1 cellular context compared by ENCODE assay signal in the genomic region with DNA sequence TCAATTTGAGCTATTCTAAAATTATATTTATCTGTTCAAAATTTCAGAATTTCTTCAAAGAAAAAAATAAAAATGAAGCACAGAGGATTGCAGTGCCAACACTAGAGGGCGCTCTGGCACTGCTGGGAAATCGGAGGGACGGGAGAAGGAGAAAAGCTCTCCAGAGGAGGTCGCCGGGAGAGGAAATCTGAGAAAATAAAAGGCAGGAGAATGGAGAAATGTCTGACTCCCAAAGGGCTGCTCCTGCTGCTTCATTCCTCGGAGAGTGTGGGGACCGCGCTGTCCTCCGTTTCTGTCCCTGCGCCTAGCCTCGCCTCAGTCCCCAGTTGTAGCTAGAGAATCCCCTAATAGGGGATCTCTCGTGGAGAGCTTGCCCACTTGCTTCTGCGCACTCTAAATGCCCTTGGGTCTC.
TF ChIP-seq lines count a peak whose summit lies in the region.

No MANE protein-coding gene starts in this region.

TF ChIP-seq in HepG2, 621 proteins besides CTCF, POLR2A, EP300 and RAD21 (continued from another document):
- TF ChIP-seq GATAD2A (CRISPR knock-in tag; IDR thresholded peaks at IDR 0.05): peak; percentile 39; the same call in 1 of the 2 replicates
- peak; percentile 29 for TF ChIP-seq TEAD3 (CRISPR knock-in tag; optimal IDR thresholded peaks at IDR 0.05; ENCODE audit: borderline replicate concordance)
- TF ChIP-seq STAG1 (CRISPR knock-in tag; IDR thresholded peaks at IDR 0.05): peak; percentile 92
- no peak for TF ChIP-seq SOX6 (IDR thresholded peaks at IDR 0.05)
- TF ChIP-seq SOX6 (CRISPR knock-in tag; IDR thresholded peaks at IDR 0.05): 0 out of 2 replicates have a peak, but pooled peaks have one; percentile 17
- TF ChIP-seq, protein P1, sequence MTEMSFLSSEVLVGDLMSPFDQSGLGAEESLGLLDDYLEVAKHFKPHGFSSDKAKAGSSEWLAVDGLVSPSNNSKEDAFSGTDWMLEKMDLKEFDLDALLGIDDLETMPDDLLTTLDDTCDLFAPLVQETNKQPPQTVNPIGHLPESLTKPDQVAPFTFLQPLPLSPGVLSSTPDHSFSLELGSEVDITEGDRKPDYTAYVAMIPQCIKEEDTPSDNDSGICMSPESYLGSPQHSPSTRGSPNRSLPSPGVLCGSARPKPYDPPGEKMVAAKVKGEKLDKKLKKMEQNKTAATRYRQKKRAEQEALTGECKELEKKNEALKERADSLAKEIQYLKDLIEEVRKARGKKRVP (CRISPR knock-in tag; IDR thresholded peaks at IDR 0.05): no peak
- TF ChIP-seq ISL2 (CRISPR knock-in tag; IDR thresholded peaks at IDR 0.05): 0 out of 2 replicates have a peak, but pooled peaks have one; percentile 22
- no peak for TF ChIP-seq ZNF75D (CRISPR knock-in tag; IDR thresholded peaks at IDR 0.05; ENCODE audit: borderline replicate concordance)
- TF ChIP-seq MED1 (CRISPR knock-in tag; IDR thresholded peaks at IDR 0.05): 0 out of 2 replicates have a peak, but pooled peaks have one; percentile 20
- peak; percentile 97 for TF ChIP-seq SMC3 (IDR thresholded peaks at IDR 0.05; ENCODE audit: low read length)
- TF ChIP-seq ZNF598 (CRISPR knock-in tag; IDR thresholded peaks at IDR 0.05; ENCODE audit: borderline replicate concordance): 0 out of 2 replicates have a peak, but pooled peaks have one; percentile 42
- TF ChIP-seq, protein P2, sequence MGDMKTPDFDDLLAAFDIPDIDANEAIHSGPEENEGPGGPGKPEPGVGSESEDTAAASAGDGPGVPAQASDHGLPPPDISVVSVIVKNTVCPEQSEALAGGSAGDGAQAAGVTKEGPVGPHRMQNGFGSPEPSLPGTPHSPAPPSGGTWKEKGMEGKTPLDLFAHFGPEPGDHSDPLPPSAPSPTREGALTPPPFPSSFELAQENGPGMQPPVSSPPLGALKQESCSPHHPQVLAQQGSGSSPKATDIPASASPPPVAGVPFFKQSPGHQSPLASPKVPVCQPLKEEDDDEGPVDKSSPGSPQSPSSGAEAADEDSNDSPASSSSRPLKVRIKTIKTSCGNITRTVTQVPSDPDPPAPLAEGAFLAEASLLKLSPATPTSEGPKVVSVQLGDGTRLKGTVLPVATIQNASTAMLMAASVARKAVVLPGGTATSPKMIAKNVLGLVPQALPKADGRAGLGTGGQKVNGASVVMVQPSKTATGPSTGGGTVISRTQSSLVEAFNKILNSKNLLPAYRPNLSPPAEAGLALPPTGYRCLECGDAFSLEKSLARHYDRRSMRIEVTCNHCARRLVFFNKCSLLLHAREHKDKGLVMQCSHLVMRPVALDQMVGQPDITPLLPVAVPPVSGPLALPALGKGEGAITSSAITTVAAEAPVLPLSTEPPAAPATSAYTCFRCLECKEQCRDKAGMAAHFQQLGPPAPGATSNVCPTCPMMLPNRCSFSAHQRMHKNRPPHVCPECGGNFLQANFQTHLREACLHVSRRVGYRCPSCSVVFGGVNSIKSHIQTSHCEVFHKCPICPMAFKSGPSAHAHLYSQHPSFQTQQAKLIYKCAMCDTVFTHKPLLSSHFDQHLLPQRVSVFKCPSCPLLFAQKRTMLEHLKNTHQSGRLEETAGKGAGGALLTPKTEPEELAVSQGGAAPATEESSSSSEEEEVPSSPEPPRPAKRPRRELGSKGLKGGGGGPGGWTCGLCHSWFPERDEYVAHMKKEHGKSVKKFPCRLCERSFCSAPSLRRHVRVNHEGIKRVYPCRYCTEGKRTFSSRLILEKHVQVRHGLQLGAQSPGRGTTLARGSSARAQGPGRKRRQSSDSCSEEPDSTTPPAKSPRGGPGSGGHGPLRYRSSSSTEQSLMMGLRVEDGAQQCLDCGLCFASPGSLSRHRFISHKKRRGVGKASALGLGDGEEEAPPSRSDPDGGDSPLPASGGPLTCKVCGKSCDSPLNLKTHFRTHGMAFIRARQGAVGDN (CRISPR knock-in tag; IDR thresholded peaks at IDR 0.05): peak; percentile 26
- TF ChIP-seq, protein P3, sequence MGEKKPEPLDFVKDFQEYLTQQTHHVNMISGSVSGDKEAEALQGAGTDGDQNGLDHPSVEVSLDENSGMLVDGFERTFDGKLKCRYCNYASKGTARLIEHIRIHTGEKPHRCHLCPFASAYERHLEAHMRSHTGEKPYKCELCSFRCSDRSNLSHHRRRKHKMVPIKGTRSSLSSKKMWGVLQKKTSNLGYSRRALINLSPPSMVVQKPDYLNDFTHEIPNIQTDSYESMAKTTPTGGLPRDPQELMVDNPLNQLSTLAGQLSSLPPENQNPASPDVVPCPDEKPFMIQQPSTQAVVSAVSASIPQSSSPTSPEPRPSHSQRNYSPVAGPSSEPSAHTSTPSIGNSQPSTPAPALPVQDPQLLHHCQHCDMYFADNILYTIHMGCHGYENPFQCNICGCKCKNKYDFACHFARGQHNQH (CRISPR knock-in tag; IDR thresholded peaks at IDR 0.05): 0 out of 2 replicates have a peak, but pooled peaks have one; percentile 40
